ENCODE assay signal across 25 cellular contexts in genomic region chr2:146158072-146158674, GRCh38.
"Had no signal": no experiment of that assay in that cellular context is flagged by ENCODE, and none has a peak within 500 bp of the region (broad histone marks: within the 10 kb centered on the region; RNA-seq: fewer than 3 reads in every experiment).

No MANE protein-coding gene starts in this region.

- H3K9me3 ChIP-seq: esophagus squamous epithelium, gastrocnemius medialis, left ventricle myocardium inferior, lower lobe of right lung, mucosa of descending colon had no signal

- H3K27me3 ChIP-seq: esophagus squamous epithelium, gastrocnemius medialis, heart right ventricle had no signal

- H3K4me3 ChIP-seq: coronary artery, esophagus squamous epithelium, gastrocnemius medialis, heart right ventricle, left ventricle myocardium inferior, lower lobe of right lung, mucosa of descending colon had no signal

- ATAC-seq: effector memory CD8-positive, alpha-beta T cell; esophagus mucosa; gastrocnemius medialis; heart right ventricle; left cardiac atrium; lower lobe of right lung; mucosa of descending colon had no signal

- H3K36me3 ChIP-seq: esophagus squamous epithelium, gastrocnemius medialis, heart right ventricle, left ventricle myocardium inferior, lower lobe of right lung had no signal

- H3K4me1 ChIP-seq: esophagus squamous epithelium, gastrocnemius medialis, heart right ventricle, left ventricle myocardium inferior, lower lobe of right lung had no signal

- H3K27ac ChIP-seq: coronary artery, epithelial cell of prostate, esophagus squamous epithelium, gastrocnemius medialis, heart right ventricle, left ventricle myocardium inferior, lower lobe of right lung had no signal

- FAIRE-seq: colon, endometrium, islet of Langerhans, keratinocyte had no signal

- DNase-seq: effector CD8-positive, alpha-beta T cell; effector memory CD8-positive, alpha-beta T cell; endodermal cell; erythroblast; esophagus squamous epithelium; foreskin fibroblast; foreskin melanocyte; gastrocnemius medialis; glutamatergic neuron; head of caudate nucleus; heart right ventricle; hippocampal formation; left cardiac atrium; left ventricle myocardium inferior; lower lobe of right lung; mesenchymal stem cell; mucosa of descending colon; naive B cell had no signal
